ENCODE assay signal across 8 cellular contexts in the genomic region with DNA sequence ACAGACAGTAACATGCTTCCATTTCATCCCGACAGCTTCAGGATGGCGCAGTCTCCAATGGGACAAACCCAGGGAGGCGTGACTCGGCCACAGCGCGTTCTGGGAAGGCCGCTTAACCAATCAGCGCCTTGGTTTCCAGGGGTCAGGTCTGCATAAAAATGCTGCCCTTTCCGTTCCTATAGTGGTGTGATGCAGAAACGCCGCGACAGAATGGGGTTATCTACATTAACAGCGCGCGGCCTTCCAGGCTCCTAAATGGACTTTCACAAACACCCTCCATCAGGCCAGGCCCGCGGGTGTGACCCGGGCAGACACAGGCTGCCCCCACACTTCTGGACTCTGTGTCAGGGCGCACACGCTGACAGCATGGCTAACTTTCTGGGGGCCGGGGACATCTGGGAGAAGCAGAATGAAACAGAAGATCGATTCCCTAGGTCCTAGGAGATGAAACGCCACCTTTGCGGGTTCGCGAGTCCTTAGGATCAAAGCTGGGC. TPM values are rescaled to one million over a fixed set of nuclear protein-coding genes. Genes with fewer than 3 reads are reported as not detected.
DNase-seq lines count a peak whose midpoint lies in the region; ATAC-seq and TF ChIP-seq lines count a peak whose summit lies in the region.

No MANE protein-coding gene starts in this region.

- H3K36me3 ChIP-seq in Peyer's patch = no peaks in the 10 kb centered on the region

- H3K36me3 Mint-ChIP-seq in central memory CD8-positive, alpha-beta T cell (ENCODE audit: insufficient read depth) = peaks cover 8% of the 10 kb centered on the region

- TF ChIP-seq CTCF in Peyer's patch (IDR thresholded peaks at IDR 0.05) = no peak

- H3K9me3 Mint-ChIP-seq in central memory CD8-positive, alpha-beta T cell = no peaks in the 10 kb centered on the region

- ATAC-seq in GM21390 (IDR thresholded peaks at IDR 0.05; ENCODE audit: unreplicated experiment) = peak; percentile 17
- ATAC-seq in central memory CD8-positive, alpha-beta T cell (replicated peaks; ENCODE audit: extremely low read depth, poor library complexity, severe bottlenecking) = no peak
- ATAC-seq in sciatic nerve = peak; percentile 79

- H3K4me3 Mint-ChIP-seq in central memory CD8-positive, alpha-beta T cell = peak overlapping the region; percentile 83

- H3K27ac ChIP-seq in Peyer's patch = peak overlapping the region; percentile 35 to 82 (median 64)

- peaks cover 0 to 7% (median 0%) of the 10 kb centered on the region in 4 donors for H3K4me1 ChIP-seq in Peyer's patch

- peak overlapping the region; percentile 42 to 86 (median 67) for H3K4me3 ChIP-seq in Peyer's patch

- H3K9me3 ChIP-seq in Peyer's patch = peaks cover 0 to 2% (median 0%) of the 10 kb centered on the region in 4 donors

- TF ChIP-seq POLR2A in Peyer's patch (IDR thresholded peaks at IDR 0.05) = no peak

- no peak overlapping the region for H3K27ac Mint-ChIP-seq in central memory CD8-positive, alpha-beta T cell (ENCODE audit: low read depth)

- H3K4me1 Mint-ChIP-seq in central memory CD8-positive, alpha-beta T cell = peaks cover 12% of the 10 kb centered on the region

- peaks cover 6% of the 10 kb centered on the region for H3K27me3 Mint-ChIP-seq in central memory CD8-positive, alpha-beta T cell

- peak; percentile 80 for DNase-seq in DMS153 treated with DMSO at 0.1 percent for 48 hours (lab: John Stamatoyannopoulos, UW; ENCODE audit: unreplicated experiment)
- DNase-seq in HuH-7.5 (ENCODE audit: low spot score) = peak; percentile 67
- DNase-seq in Peyer's patch = peak; percentile 44 to 78 (median 72)
- no peak for DNase-seq in central memory CD8-positive, alpha-beta T cell (ENCODE audit: low spot score in 2 of 2)
- DNase-seq in iPS-NIHi11 (ENCODE audit: low spot score) = peak; percentile 91
- DNase-seq in sciatic nerve (ENCODE audit: low spot score) = peak; percentile 85
- DNase-seq in stimulated activated CD4-positive, alpha-beta T cell treated with anti-CD3 and anti-CD28 coated beads, Interleukin-2, amount 100 ng/mL, for 48 hours = no peak

- intact Hi-C loops in sciatic nerve (cut with DNase I) = no loop called here

- no peaks in the 10 kb centered on the region for H3K27me3 ChIP-seq in Peyer's patch

RNA-seq across cellular contexts. Expression of gene TMEM231, which starts 0.8 kb away (rescaled TPM):
- total RNA-seq in Peyer's patch (10 to 100 TPM in 1 of 4 donors, 1 to 10 TPM in 3; 3.3 to 17.9 (median 4.0) TPM), sciatic nerve (13.7 TPM)

RNA-seq across cellular contexts. Expression of gene GABARAPL2, which starts 10.9 kb away (rescaled TPM):
- total RNA-seq in Peyer's patch (10 to 100 TPM; 52.0 to 80.9 (median 61.9) TPM), sciatic nerve (143 TPM)

RNA-seq across cellular contexts. Expression of gene CHST5, which starts 19.4 kb away (rescaled TPM):
- total RNA-seq in Peyer's patch (100 to 1,000 TPM in 1 of 4 donors, 10 to 100 TPM in 2, 1 to 10 TPM in 1; 5.8 to 160 (median 75.8) TPM), sciatic nerve (0.27 TPM)

Comparison
In these comparisons a context has a peak if more than half of its experiments do, and no peak if none do; other contexts are left out.
1. DNase-seq: peak in DMS153 treated with DMSO at 0.1 percent for 48 hours (single experiment), HuH-7.5 (single experiment), Peyer's patch (3 of 3), iPS-NIHi11 (single experiment) and sciatic nerve (single experiment); none in central memory CD8-positive, alpha-beta T cell (0 of 2) and stimulated activated CD4-positive, alpha-beta T cell treated with anti-CD3 and anti-CD28 coated beads, Interleukin-2, amount 100 ng/mL, for 48 hours (0 of 2).